In genomic region chr2:100235098-100235497, GRCh38 we compare ENCODE assay signal across 8 cellular contexts.
DNase-seq lines count a peak whose midpoint lies in the region; ATAC-seq and TF ChIP-seq lines count a peak whose summit lies in the region.

No MANE protein-coding gene starts in this region.

- peak; percentile 44 for DNase-seq in central memory CD4-positive, alpha-beta T cell
- DNase-seq in left cardiac atrium (no peak), dorsolateral prefrontal cortex (no peak), NCI-H2081 treated with DMSO at 0.1 percent for 48 hours (lab: John Stamatoyannopoulos, UW) (no peak), hippocampal formation (lab: John Stamatoyannopoulos, UW) (no peak)

- intact Hi-C loops in left cardiac atrium (cut with DNase I) (loop anchor here in 1 of 2 donors (10.0 kb wide), 1 partner anchor 120 kb away; no protein-coding TSS in a partner anchor), dorsolateral prefrontal cortex (cut with DNase I) (no loop called here)

- H3K36me3 ChIP-seq in KOPT-K1 (ENCODE audit: insufficient read depth, low read length), result no peaks in the 10 kb centered on the region

- H3K27me3 ChIP-seq in dorsolateral prefrontal cortex, result no peaks in the 10 kb centered on the region

- H3K27ac ChIP-seq in KOPT-K1 (ENCODE audit: low read depth, low read length, poor library complexity, severe bottlenecking) (peak overlapping the region; percentile 81), dorsolateral prefrontal cortex (no peak overlapping the region)

- no peak for TF ChIP-seq CTCF in dorsolateral prefrontal cortex (IDR thresholded peaks at IDR 0.05 in 54 of 56, conservative IDR thresholded peaks at IDR 0.05 in 2 of 56; ENCODE audit: low read depth in 1 of 56, partially characterized antibody in 56 of 56)

- no peak overlapping the region for H3K4me3 ChIP-seq in dorsolateral prefrontal cortex

- H3K9me3 ChIP-seq in KOPT-K1 (ENCODE audit: insufficient read depth, low read length, poor library complexity, severe bottlenecking), result no peaks in the 10 kb centered on the region

- ATAC-seq in GM18502 (IDR thresholded peaks at IDR 0.05; ENCODE audit: poor library complexity, unreplicated experiment) (peak; percentile 94), GM21786 (IDR thresholded peaks at IDR 0.05; ENCODE audit: unreplicated experiment) (peak; percentile 98), left cardiac atrium (no peak)

Comparison
In these comparisons a context has a peak if more than half of its experiments do, and no peak if none do; other contexts are left out.
1. ATAC-seq: peak in GM18502 (single experiment) and GM21786 (single experiment); none in left cardiac atrium (0 of 2).